16 cellular contexts compared by ENCODE assay signal in genomic region chr16:17414916-17415315, GRCh38. TPM values are rescaled to one million over a fixed set of nuclear protein-coding genes. Genes with fewer than 3 reads are reported as not detected.
A peak's percentile ranks its signal among the peaks of the same experiment; 100 is the strongest.
DNase-seq lines count a peak whose midpoint lies in the region; ATAC-seq and TF ChIP-seq lines count a peak whose summit lies in the region.
"Had no signal": no experiment of that assay in that cellular context is flagged by ENCODE, and none has a peak within 500 bp of the region (broad histone marks: within the 10 kb centered on the region; RNA-seq: fewer than 3 reads in every experiment).

No MANE protein-coding gene starts in this region.

- H3K4me1 ChIP-seq in gastroesophageal sphincter (peaks cover 3 to 65% (median 25%) of the 10 kb centered on the region in 3 donors), HAP-1 (no peaks in the 10 kb centered on the region)

- H3K27me3 Mint-ChIP-seq in stimulated activated naive CD8-positive, alpha-beta T cell treated with anti-CD3 and anti-CD28 coated beads, Interleukin-15, Interleukin-2, amounts not matched to agents 100 ng/mL and 50 ng/mL, for 24 hours = no peaks in the 10 kb centered on the region
- no peaks in the 10 kb centered on the region for H3K27me3 Mint-ChIP-seq in activated B cell treated with CpG ODN at 0.5 μM for 24 hours

- ATAC-seq in stimulated activated naive CD8-positive, alpha-beta T cell treated with anti-CD3 and anti-CD28 coated beads, Interleukin-15, Interleukin-2, amounts not matched to agents 100 U/mL and 50 U/mL, for 24 hours = no peak
- ATAC-seq in activated B cell treated with CpG ODN at 0.5 μM for 24 hours (ENCODE audit: low read depth) = no peak
- no peak for ATAC-seq in gastroesophageal sphincter
- no peak for ATAC-seq in omental fat pad (ENCODE audit: low FRiP score)
- no peak for ATAC-seq in GM19395 (IDR thresholded peaks at IDR 0.05; ENCODE audit: unreplicated experiment)
- ATAC-seq: esophagus mucosa, left lung, sciatic nerve had no signal

- POLR2A ChIA-PET in activated B cell treated with CpG ODN at 0.5 μM for 24 hours (lab: Charles Lee) = interaction anchor here (0.6 to 4.1 kb wide), 6 partner anchors 13 to 53 kb away, joined by 3 to 31 read pairs (median 15); no protein-coding TSS in a partner anchor

- no peaks in the 10 kb centered on the region for H3K36me3 ChIP-seq in gastroesophageal sphincter
- no peaks in the 10 kb centered on the region for H3K36me3 ChIP-seq in HAP-1 (replicated peaks)
- H3K36me3 ChIP-seq: cardiac muscle cell, left lung, upper lobe of right lung had no signal

- H3K27me3 ChIP-seq in gastroesophageal sphincter (no peaks in the 10 kb centered on the region), HAP-1 (ENCODE audit: low read depth) (no peaks in the 10 kb centered on the region)
- H3K27me3 ChIP-seq: cardiac muscle cell, left lung, upper lobe of right lung had no signal

- intact Hi-C loops in activated B cell treated with CpG ODN at 0.5 μM for 24 hours (cut with micrococcal nuclease) = loop anchor here (5.0 kb wide), 1 partner anchor 117 kb away; no protein-coding TSS in a partner anchor

- TF ChIP-seq EP300 in gastroesophageal sphincter (IDR thresholded peaks at IDR 0.05) = no peak

- 85 to 88% methylated on average over 2 to 5 of the region's 8 CpGs for WGBS in gastroesophageal sphincter (ENCODE audit: low coverage in 1 of 2), 2 donors

- TF ChIP-seq CTCF in activated B cell treated with CpG ODN at 0.5 μM for 24 hours (IDR thresholded peaks at IDR 0.05) (no peak), gastroesophageal sphincter (IDR thresholded peaks at IDR 0.05) (no peak), omental fat pad (IDR thresholded peaks at IDR 0.05) (no peak)

- no peak overlapping the region for H3K4me3 ChIP-seq in gastroesophageal sphincter
- no peak overlapping the region for H3K4me3 ChIP-seq in HAP-1
- H3K4me3 ChIP-seq: cardiac muscle cell, left lung, upper lobe of right lung had no signal

- peaks cover 11% of the 10 kb centered on the region for H3K36me3 Mint-ChIP-seq in stimulated activated naive CD8-positive, alpha-beta T cell treated with anti-CD3 and anti-CD28 coated beads, Interleukin-15, Interleukin-2, amounts not matched to agents 100 ng/mL and 50 ng/mL, for 24 hours (ENCODE audit: low read depth)
- H3K36me3 Mint-ChIP-seq in activated B cell treated with CpG ODN at 0.5 μM for 24 hours (ENCODE audit: low read depth) = peaks cover 3% of the 10 kb centered on the region

- CTCF ChIA-PET in activated B cell treated with CpG ODN at 0.5 μM for 24 hours (lab: Charles Lee) = interaction anchor here (1.6 to 2.9 kb wide), 2 partner anchors 53 to 136 kb away, joined by 7 to 15 read pairs; no protein-coding TSS in a partner anchor

- H3K4me3 Mint-ChIP-seq in stimulated activated naive CD8-positive, alpha-beta T cell treated with anti-CD3 and anti-CD28 coated beads, Interleukin-15, Interleukin-2, amounts not matched to agents 100 ng/mL and 50 ng/mL, for 24 hours = peak overlapping the region; percentile 45
- peak overlapping the region; percentile 82 for H3K4me3 Mint-ChIP-seq in activated B cell treated with CpG ODN at 0.5 μM for 24 hours

- H3K4me1 Mint-ChIP-seq in stimulated activated naive CD8-positive, alpha-beta T cell treated with anti-CD3 and anti-CD28 coated beads, Interleukin-15, Interleukin-2, amounts not matched to agents 100 ng/mL and 50 ng/mL, for 24 hours (ENCODE audit: low read depth) = peaks cover 53% of the 10 kb centered on the region
- peaks cover 76% of the 10 kb centered on the region for H3K4me1 Mint-ChIP-seq in activated B cell treated with CpG ODN at 0.5 μM for 24 hours

- no peaks in the 10 kb centered on the region for H3K9me3 Mint-ChIP-seq in stimulated activated naive CD8-positive, alpha-beta T cell treated with anti-CD3 and anti-CD28 coated beads, Interleukin-15, Interleukin-2, amounts not matched to agents 100 ng/mL and 50 ng/mL, for 24 hours
- no peaks in the 10 kb centered on the region for H3K9me3 Mint-ChIP-seq in activated B cell treated with CpG ODN at 0.5 μM for 24 hours

- peak overlapping the region; percentile 95 for H3K27ac Mint-ChIP-seq in stimulated activated naive CD8-positive, alpha-beta T cell treated with anti-CD3 and anti-CD28 coated beads, Interleukin-15, Interleukin-2, amounts not matched to agents 100 ng/mL and 50 ng/mL, for 24 hours
- peak overlapping the region; percentile 95 for H3K27ac Mint-ChIP-seq in activated B cell treated with CpG ODN at 0.5 μM for 24 hours

- DNase-seq in stimulated activated naive CD8-positive, alpha-beta T cell treated with anti-CD3 and anti-CD28 coated beads, Interleukin-15, Interleukin-2, amounts not matched to agents 100 U/mL and 50 U/mL, for 24 hours = no peak
- no peak for DNase-seq in activated B cell treated with CpG ODN at 0.5 μM for 24 hours
- DNase-seq in omental fat pad (ENCODE audit: low spot score) = no peak
- DNase-seq in HAP-1 (ENCODE audit: low spot score in 2 of 2) = no peak
- DNase-seq in NCI-H1417 treated with DMSO at 0.1 percent for 48 hours (lab: John Stamatoyannopoulos, UW) = no peak
- DNase-seq: Calu3, left lung, NCI-H2029, occipital lobe, upper lobe of right lung had no signal

- in situ Hi-C loops in HAP-1 (cut with MboI; ENCODE audit: low sequenced_read_pairs) = no loop called here

- peak overlapping the region in 3 of 4 donors; percentile 18 to 92 (median 71) for H3K27ac ChIP-seq in gastroesophageal sphincter
- H3K27ac ChIP-seq: cardiac muscle cell, left lung, upper lobe of right lung had no signal

- H3K9me3 ChIP-seq in gastroesophageal sphincter = no peaks in the 10 kb centered on the region
- no peaks in the 10 kb centered on the region for H3K9me3 ChIP-seq in HAP-1
- H3K9me3 ChIP-seq: left lung, upper lobe of right lung had no signal

- no peak for TF ChIP-seq POLR2A in gastroesophageal sphincter (IDR thresholded peaks at IDR 0.05)

RNA-seq across cellular contexts. Expression of gene XYLT1, which starts 55.8 kb away (rescaled TPM):
- total RNA-seq in activated B cell treated with CpG ODN at 0.5 μM for 24 hours (14.9 and 17.0 TPM in 2 replicates), gastroesophageal sphincter (10 to 100 TPM; 19.1 to 51.6 (median 23.7) TPM), omental fat pad (10 to 100 TPM; 20.0 to 43.0 (median 27.4) TPM)
